Comparison of ENCODE assay signal across 8 cellular contexts in the genomic region with DNA sequence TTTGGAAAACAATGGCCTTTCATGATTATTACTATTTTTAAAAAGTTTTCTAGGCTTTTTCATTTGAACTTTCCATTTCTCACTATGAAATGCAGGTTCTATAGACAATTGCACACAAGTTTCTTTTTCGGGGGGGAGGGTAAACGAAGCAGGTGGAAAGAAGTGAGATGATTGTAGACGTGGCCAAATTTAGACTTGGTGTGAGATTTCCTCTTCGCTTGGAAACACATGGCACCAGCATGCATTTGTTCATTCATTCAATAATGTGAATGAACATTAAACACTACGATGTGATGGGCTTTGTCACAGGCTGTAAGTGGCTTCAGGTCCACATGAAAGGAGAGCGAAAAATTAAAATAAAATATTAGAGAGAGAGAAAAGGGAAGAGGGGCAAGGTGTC. TPM values are rescaled to one million over a fixed set of nuclear protein-coding genes. Genes with fewer than 3 reads are reported as not detected.
DNase-seq lines count a peak whose midpoint lies in the region; ATAC-seq and TF ChIP-seq lines count a peak whose summit lies in the region.

No MANE protein-coding gene starts in this region.

- no peak overlapping the region for H3K4me2 ChIP-seq in SK-N-SH

- CTCF ChIA-PET in SK-N-SH (lab: Yijun Ruan, JAX), result interaction anchor here (0.9 to 2.0 kb wide), 4 partner anchors 9 to 125 kb away, joined by 4 to 6 read pairs (median 4); no protein-coding TSS in a partner anchor

- H3K9me3 ChIP-seq in SK-N-SH (no peaks in the 10 kb centered on the region), muscle layer of colon (ENCODE audit: low read length) (no peaks in the 10 kb centered on the region)

- H3K36me3 Mint-ChIP-seq in activated naive CD8-positive, alpha-beta T cell treated with anti-CD3 and anti-CD28 coated beads, Interleukin-2, amount 50 U/mL, for 24 hours (ENCODE audit: low read depth), result no peaks in the 10 kb centered on the region

- no peak for TF ChIP-seq EP300 in SK-N-SH (IDR thresholded peaks at IDR 0.05; ENCODE audit: borderline replicate concordance in 1 of 2, low read depth in 1 of 2, low read length in 1 of 2)

- H3K4me3 Mint-ChIP-seq in activated naive CD8-positive, alpha-beta T cell treated with anti-CD3 and anti-CD28 coated beads, Interleukin-2, amount 50 U/mL, for 24 hours, result peak overlapping the region; percentile 84

- H4K20me1 ChIP-seq in SK-N-SH (ENCODE audit: insufficient read depth), result no peaks in the 10 kb centered on the region

- POLR2A ChIA-PET in SK-N-SH (lab: Yijun Ruan, JAX), result interaction anchor here (1.3 kb wide), 1 partner anchor 34 kb away, joined by 5 read pairs; no protein-coding TSS in a partner anchor

- peak overlapping the region; percentile 98; the same call in 1 of the 2 replicates for H2AFZ ChIP-seq in SK-N-SH (ENCODE audit: low read depth)

- peaks cover 10% of the 10 kb centered on the region for H3F3A ChIP-seq in SK-N-SH (replicated peaks; ENCODE audit: insufficient read depth)

- no peak for ATAC-seq in SK-N-SH treated with all-trans-retinoic acid at 6 μM for 48 hours
- ATAC-seq in HG02938 (IDR thresholded peaks at IDR 0.05; ENCODE audit: unreplicated experiment), result peak; percentile 24
- no peak for ATAC-seq in activated naive CD8-positive, alpha-beta T cell treated with anti-CD3 and anti-CD28 coated beads, Interleukin-2, amount 50 U/mL, for 24 hours

- no peak for TF ChIP-seq CTCF in SK-N-SH (IDR thresholded peaks at IDR 0.05)

- H3K36me3 ChIP-seq in SK-N-SH (replicated peaks in 1 of 2; ENCODE audit: control insufficient read depth in 1 of 2, insufficient read depth in 2 of 2, low read length in 1 of 2), result no peaks in the 10 kb centered on the region
- H3K36me3 ChIP-seq in muscle layer of colon (ENCODE audit: insufficient read depth, low read length), result no peaks in the 10 kb centered on the region

- no peak for DNase-seq in SK-N-SH
- DNase-seq in activated naive CD8-positive, alpha-beta T cell treated with anti-CD3 and anti-CD28 coated beads, Interleukin-2, amount 50 U/mL, for 24 hours, result no peak
- DNase-seq in SIG-M5 treated with dmso at 0.1 percent for 504 hours (lab: John Stamatoyannopoulos, UW; ENCODE audit: unreplicated experiment), result no peak
- DNase-seq in HK-2 (ENCODE audit: unreplicated experiment), result no peak
- no peak for DNase-seq in stimulated activated CD4-positive, alpha-beta T cell treated with anti-CD3 and anti-CD28 coated beads, Interleukin-2, amount 100 ng/mL, for 48 hours

- H3K9me3 Mint-ChIP-seq in activated naive CD8-positive, alpha-beta T cell treated with anti-CD3 and anti-CD28 coated beads, Interleukin-2, amount 50 U/mL, for 24 hours, result no peaks in the 10 kb centered on the region

- no peak for TF ChIP-seq RAD21 in SK-N-SH (IDR thresholded peaks at IDR 0.05; ENCODE audit: low read length)

- H3K4me1 Mint-ChIP-seq in activated naive CD8-positive, alpha-beta T cell treated with anti-CD3 and anti-CD28 coated beads, Interleukin-2, amount 50 U/mL, for 24 hours, result peaks cover 64% of the 10 kb centered on the region

- H3K4me1 ChIP-seq in SK-N-SH (ENCODE audit: control insufficient read depth in 1 of 2, insufficient read depth in 2 of 2, low read depth in 1 of 2, low read length in 1 of 2) (peaks cover 17 to 20% of the 10 kb centered on the region in 2 experiments; a peak in 3 of 4 replicates), muscle layer of colon (ENCODE audit: insufficient read depth, low read length) (peaks cover 15% of the 10 kb centered on the region)

- 98% methylated on average over 6 of the region's 6 CpGs for WGBS in SK-N-SH (ENCODE audit: low lambda C conversion rate)

- no peaks in the 10 kb centered on the region for H3K79me2 ChIP-seq in SK-N-SH (ENCODE audit: insufficient read depth)

- H3K27ac ChIP-seq in SK-N-SH (ENCODE audit: low read depth in 2 of 2, low read length in 1 of 2) (peak overlapping the region in 1 of 2 experiments; percentile 72; a peak in 2 of 4 replicates), muscle layer of colon (ENCODE audit: low read depth, low read length) (peak overlapping the region; percentile 99)

- no peaks in the 10 kb centered on the region for H3K27me3 Mint-ChIP-seq in activated naive CD8-positive, alpha-beta T cell treated with anti-CD3 and anti-CD28 coated beads, Interleukin-2, amount 50 U/mL, for 24 hours

- no peaks in the 10 kb centered on the region for H3K9me2 ChIP-seq in SK-N-SH

- H3K27me3 ChIP-seq in SK-N-SH (ENCODE audit: insufficient read depth) (no peaks in the 10 kb centered on the region), muscle layer of colon (ENCODE audit: control insufficient read depth in 1 of 2, insufficient read depth in 2 of 2, low read length in 2 of 2) (no peaks in the 10 kb centered on the region)

- H3K4me3 ChIP-seq in SK-N-SH (ENCODE audit: low read depth in 2 of 2, low read length in 1 of 2), result no peak overlapping the region; a peak in 1 of 4 replicates
- H3K4me3 ChIP-seq in muscle layer of colon (ENCODE audit: low read depth in 1 of 2, low read length in 2 of 2), result peak overlapping the region; percentile 76 to 86

- H3K9ac ChIP-seq in SK-N-SH, result no peak overlapping the region
- H3K9ac ChIP-seq in muscle layer of colon (ENCODE audit: low read length), result peak overlapping the region; percentile 97

- peak overlapping the region; percentile 91 for H3K27ac Mint-ChIP-seq in activated naive CD8-positive, alpha-beta T cell treated with anti-CD3 and anti-CD28 coated beads, Interleukin-2, amount 50 U/mL, for 24 hours

TF ChIP-seq in SK-N-SH, 30 proteins besides CTCF, POLR2A, EP300 and RAD21 (continues in another document):
- TF ChIP-seq RCOR1 (IDR thresholded peaks at IDR 0.05; ENCODE audit: low read length), result no peak
- TF ChIP-seq MAX (IDR thresholded peaks at IDR 0.05; ENCODE audit: low read depth), result no peak
- no peak for TF ChIP-seq TEAD4 (IDR thresholded peaks at IDR 0.05; ENCODE audit: borderline replicate concordance, insufficient read depth)
- no peak for TF ChIP-seq MEF2A (IDR thresholded peaks at IDR 0.05; ENCODE audit: borderline replicate concordance, low read depth)

TF ChIP-seq in SK-N-SH treated with all-trans-retinoic acid at 6 μM for 48 hours, 23 proteins besides CTCF, POLR2A, EP300 and RAD21 (continues in another document):
- TF ChIP-seq SNAI2 (CRISPR knock-in tag; IDR thresholded peaks at IDR 0.05) (no peak), ARNTL (CRISPR knock-in tag; IDR thresholded peaks at IDR 0.05; ENCODE audit: borderline replicate concordance, low read depth) (no peak), BACH2 (CRISPR knock-in tag; IDR thresholded peaks at IDR 0.05; ENCODE audit: borderline replicate concordance) (no peak), TOX (CRISPR knock-in tag; IDR thresholded peaks at IDR 0.05; ENCODE audit: borderline replicate concordance) (no peak), GLIS3 (CRISPR knock-in tag; IDR thresholded peaks at IDR 0.05) (no peak), ISL1 (CRISPR knock-in tag; IDR thresholded peaks at IDR 0.05) (no peak), POU6F1 (CRISPR knock-in tag; IDR thresholded peaks at IDR 0.05; ENCODE audit: borderline replicate concordance, low read depth) (no peak), TSHZ2 (CRISPR knock-in tag; IDR thresholded peaks at IDR 0.05) (no peak), ZFP3 (CRISPR knock-in tag; IDR thresholded peaks at IDR 0.05) (no peak)
- TF ChIP-seq, protein P1, sequence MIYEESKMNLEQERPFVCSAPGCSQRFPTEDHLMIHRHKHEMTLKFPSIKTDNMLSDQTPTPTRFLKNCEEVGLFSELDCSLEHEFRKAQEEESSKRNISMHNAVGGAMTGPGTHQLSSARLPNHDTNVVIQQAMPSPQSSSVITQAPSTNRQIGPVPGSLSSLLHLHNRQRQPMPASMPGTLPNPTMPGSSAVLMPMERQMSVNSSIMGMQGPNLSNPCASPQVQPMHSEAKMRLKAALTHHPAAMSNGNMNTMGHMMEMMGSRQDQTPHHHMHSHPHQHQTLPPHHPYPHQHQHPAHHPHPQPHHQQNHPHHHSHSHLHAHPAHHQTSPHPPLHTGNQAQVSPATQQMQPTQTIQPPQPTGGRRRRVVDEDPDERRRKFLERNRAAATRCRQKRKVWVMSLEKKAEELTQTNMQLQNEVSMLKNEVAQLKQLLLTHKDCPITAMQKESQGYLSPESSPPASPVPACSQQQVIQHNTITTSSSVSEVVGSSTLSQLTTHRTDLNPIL (CRISPR knock-in tag; IDR thresholded peaks at IDR 0.05; ENCODE audit: low read depth), result no peak

RNA-seq across cellular contexts. Expression of gene GAP43, which starts 35.9 kb away (rescaled TPM):
- 13.6 and 14.0 TPM in 2 replicates for polyA plus RNA-seq in SK-N-SH (2012; rRNA removed)
- polyA plus RNA-seq in SK-N-SH (2012; cell fraction: cytosol; rRNA removed), result 15.4 and 16.3 TPM in 2 replicates
- 4.6 and 5.9 TPM in 2 replicates for polyA plus RNA-seq in SK-N-SH (2012; cell fraction: nucleus; rRNA removed)

Comparison
In these comparisons a context has a peak if more than half of its experiments do, and no peak if none do; other contexts are left out.
1. H3K4me3 ChIP-seq: peak in muscle layer of colon (2 of 2); none in SK-N-SH (0 of 2).